In the genomic region with DNA sequence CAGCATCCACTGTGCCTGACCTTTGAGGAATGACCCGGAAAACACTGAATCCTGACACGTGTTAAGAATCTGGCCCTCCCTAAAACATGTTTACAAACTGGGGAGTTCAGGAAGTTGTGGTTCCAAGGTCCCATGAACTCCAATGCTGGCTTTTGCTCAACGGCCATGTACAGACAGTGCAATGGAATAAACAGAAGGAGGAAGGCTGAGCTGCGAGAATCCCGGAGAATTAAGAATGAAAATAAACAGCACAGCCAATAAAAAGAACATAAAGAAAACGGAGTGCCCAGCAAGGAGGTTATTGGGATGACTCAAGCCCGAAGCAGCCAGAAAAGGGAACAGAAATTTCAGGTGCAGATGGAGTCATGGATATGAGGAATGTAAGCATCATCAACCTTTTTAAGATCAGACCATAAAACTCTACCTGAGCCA, we compare ENCODE assay signal across 15 cellular contexts. TPM values are rescaled to one million over a fixed set of nuclear protein-coding genes. Genes with fewer than 3 reads are reported as not detected.
DNase-seq lines count a peak whose midpoint lies in the region; ATAC-seq and TF ChIP-seq lines count a peak whose summit lies in the region.
"Had no signal": no experiment of that assay in that cellular context is flagged by ENCODE, and none has a peak within 500 bp of the region (broad histone marks: within the 10 kb centered on the region; RNA-seq: fewer than 3 reads in every experiment).

No MANE protein-coding gene starts in this region.

- no peak overlapping the region for H2AFZ ChIP-seq in HCT116 (ENCODE audit: low read depth, low read length, poor library complexity, severe bottlenecking)

- POLR2A ChIA-PET in CD4-positive, alpha-beta memory T cell (lab: Charles Lee; ENCODE audit: partially characterized antibody) = interaction anchor here (1.1 to 87.2 kb wide), 3 partner anchors 5 to 1261 kb away, joined by 3 to 6015 read pairs (median 6015); a partner anchor contains a TSS
- POLR2A ChIA-PET in HCT116 (lab: Charles Lee) = no interaction called here

- H3K36me3 ChIP-seq in CD4-positive, alpha-beta memory T cell (ENCODE audit: insufficient read depth, low read length) = peaks cover 17% of the 10 kb centered on the region
- no peaks in the 10 kb centered on the region for H3K36me3 ChIP-seq in HCT116 (ENCODE audit: control insufficient read depth in 1 of 2, insufficient read depth in 2 of 2, low read length in 2 of 2)
- H3K36me3 ChIP-seq: esophagus muscularis mucosa, left ventricle myocardium inferior had no signal

- peaks cover 0 to 10% (median 0%) of the 10 kb centered on the region in 8 donors for H3K9me3 Mint-ChIP-seq in CD4-positive, alpha-beta memory T cell
- H3K9me3 Mint-ChIP-seq in activated naive CD8-positive, alpha-beta T cell (ENCODE audit: low read depth) = no peaks in the 10 kb centered on the region
- H3K9me3 Mint-ChIP-seq in mesothelial cell of epicardium (no peaks in the 10 kb centered on the region), Calu3 (ENCODE audit: low read depth, unreplicated experiment) (peaks cover 4% of the 10 kb centered on the region)
- H3K9me3 Mint-ChIP-seq: nephron had no signal

- TF ChIP-seq POLR2A in HCT116 (IDR thresholded peaks at IDR 0.05; ENCODE audit: borderline replicate concordance, extremely low read depth, insufficient read depth, insufficient read length) = no peak

- H3K36me3 Mint-ChIP-seq in CD4-positive, alpha-beta memory T cell = peaks cover 35 to 79% of the 10 kb centered on the region in 2 donors
- H3K36me3 Mint-ChIP-seq in activated naive CD8-positive, alpha-beta T cell = peaks cover 7% of the 10 kb centered on the region
- no peaks in the 10 kb centered on the region for H3K36me3 Mint-ChIP-seq in mesothelial cell of epicardium
- H3K36me3 Mint-ChIP-seq in Calu3 (ENCODE audit: insufficient read depth, unreplicated experiment) = no peaks in the 10 kb centered on the region

- BruUV-seq in HCT116 (replicated peaks; lab: Mats Ljungman, UMichigan) (no TSS peak), Calu3 (replicated peaks; lab: Mats Ljungman, UMichigan) (no TSS peak)

- no peaks in the 10 kb centered on the region for H3K9me3 ChIP-seq in CD4-positive, alpha-beta memory T cell (ENCODE audit: control insufficient read depth in 1 of 2, low read length in 2 of 2)
- H3K9me3 ChIP-seq in HCT116 (ENCODE audit: control insufficient read depth in 1 of 2, insufficient read depth in 1 of 2, low read depth in 1 of 2, low read length in 2 of 2) = no peaks in the 10 kb centered on the region

- H3K27me3 Mint-ChIP-seq in CD4-positive, alpha-beta memory T cell = no peaks in the 10 kb centered on the region
- no peaks in the 10 kb centered on the region for H3K27me3 Mint-ChIP-seq in activated naive CD8-positive, alpha-beta T cell
- no peaks in the 10 kb centered on the region for H3K27me3 Mint-ChIP-seq in mesothelial cell of epicardium (ENCODE audit: low read depth)
- peaks cover 13% of the 10 kb centered on the region for H3K27me3 Mint-ChIP-seq in Calu3 (ENCODE audit: unreplicated experiment)

- H3K4me3 Mint-ChIP-seq in CD4-positive, alpha-beta memory T cell = peak overlapping the region; percentile 86 to 99 (median 90)
- H3K4me3 Mint-ChIP-seq in activated naive CD8-positive, alpha-beta T cell = peak overlapping the region; percentile 88
- H3K4me3 Mint-ChIP-seq in mesothelial cell of epicardium = no peak overlapping the region
- no peak overlapping the region for H3K4me3 Mint-ChIP-seq in Calu3 (ENCODE audit: low read depth, unreplicated experiment)
- H3K4me3 Mint-ChIP-seq: nephron had no signal

- no peaks in the 10 kb centered on the region for H4K20me1 ChIP-seq in HCT116 (ENCODE audit: insufficient read depth)

- peak in 1 of 5 donors; percentile 34 for DNase-seq in CD4-positive, alpha-beta memory T cell
- no peak for DNase-seq in HCT116 (ENCODE audit: low read depth, low spot score)
- DNase-seq in mesothelial cell of epicardium (ENCODE audit: low spot score in 2 of 2, unreplicated experiment in 2 of 2) = no peak
- DNase-seq in Calu3 = no peak
- DNase-seq in globus pallidus (ENCODE audit: low spot score) = no peak
- DNase-seq in hypothalamus (lab: John Stamatoyannopoulos, UW) = no peak
- DNase-seq: activated CD4-positive, CD25-positive, alpha-beta regulatory T cell; activated gamma-delta T cell; left ventricle myocardium inferior; NCI-H1048; stimulated activated CD4-positive, alpha-beta T cell treated with anti-CD3 and anti-CD28 coated beads, Interleukin-4, amount 100 ng/mL, for 1 hour had no signal

- no peak for TF ChIP-seq RAD21 in HCT116 (IDR thresholded peaks at IDR 0.05; ENCODE audit: low read depth)

- H3K4me1 ChIP-seq in CD4-positive, alpha-beta memory T cell (ENCODE audit: insufficient read depth, low read length) = peaks cover 100% of the 10 kb centered on the region
- peaks cover 8 to 23% of the 10 kb centered on the region in 2 experiments; a peak in 3 of 4 replicates for H3K4me1 ChIP-seq in HCT116 (ENCODE audit: control insufficient read depth in 1 of 2, insufficient read depth in 2 of 2, low read length in 2 of 2)
- H3K4me1 ChIP-seq: esophagus muscularis mucosa, left ventricle myocardium inferior had no signal

- TF ChIP-seq CTCF in HCT116 (IDR thresholded peaks at IDR 0.05 in 2 of 3, conservative IDR thresholded peaks at IDR 0.05 in 1 of 3; ENCODE audit: borderline replicate concordance in 1 of 3, insufficient read depth in 1 of 3, low read depth in 2 of 3, low read length in 2 of 3) (no peak), mesothelial cell of epicardium (IDR thresholded peaks at IDR 0.05; ENCODE audit: unreplicated experiment) (no peak), Calu3 (IDR thresholded peaks at IDR 0.05; ENCODE audit: unreplicated experiment) (no peak)

- peaks cover 84 to 100% (median 92%) of the 10 kb centered on the region in 4 donors for H3K4me1 Mint-ChIP-seq in CD4-positive, alpha-beta memory T cell
- H3K4me1 Mint-ChIP-seq in activated naive CD8-positive, alpha-beta T cell (ENCODE audit: low read depth) = peaks cover 98% of the 10 kb centered on the region
- peaks cover 72% of the 10 kb centered on the region for H3K4me1 Mint-ChIP-seq in mesothelial cell of epicardium
- H3K4me1 Mint-ChIP-seq in Calu3 (ENCODE audit: low read depth, unreplicated experiment) = no peaks in the 10 kb centered on the region

- RAD21 ChIA-PET in HCT116 (lab: Charles Lee; ENCODE audit: low non-redundant PET in 1 of 2, low total read pairs in 2 of 2, uncharacterized antibody in 2 of 2, unreplicated experiment in 2 of 2) = no interaction called here

- H3K27ac Mint-ChIP-seq in CD4-positive, alpha-beta memory T cell = peak overlapping the region; percentile 98 to 99 (median 99)
- H3K27ac Mint-ChIP-seq in activated naive CD8-positive, alpha-beta T cell = peak overlapping the region; percentile 98
- peak overlapping the region; percentile 14 for H3K27ac Mint-ChIP-seq in mesothelial cell of epicardium
- H3K27ac Mint-ChIP-seq in Calu3 (ENCODE audit: unreplicated experiment) = no peak overlapping the region
- H3K27ac Mint-ChIP-seq: nephron had no signal

- ATAC-seq in HCT116 = peak; percentile 46; the same call in 1 of the 2 replicates

- H3K27me3 ChIP-seq in CD4-positive, alpha-beta memory T cell (ENCODE audit: insufficient read depth, low read length) = no peaks in the 10 kb centered on the region
- no peaks in the 10 kb centered on the region; the same call in 1 of the 2 replicates for H3K27me3 ChIP-seq in HCT116 (ENCODE audit: insufficient read depth, low read length)

- CTCF ChIA-PET in CD4-positive, alpha-beta memory T cell (lab: Charles Lee; ENCODE audit: partially characterized antibody) = interaction anchor here (1.4 to 12.8 kb wide), 5 partner anchors 7 to 1263 kb away, joined by 3 to 181 read pairs (median 9); no protein-coding TSS in a partner anchor
- CTCF ChIA-PET in HCT116 (lab: Charles Lee) = no interaction called here
- CTCF ChIA-PET in Calu3 (lab: Charles Lee) = no interaction called here

- H3K4me3 ChIP-seq in CD4-positive, alpha-beta memory T cell (ENCODE audit: low read length in 2 of 2) = peak overlapping the region; percentile 12 to 53
- H3K4me3 ChIP-seq in HCT116 (replicated peaks in 1 of 2; ENCODE audit: low read depth in 1 of 2, low read length in 2 of 2) = no peak overlapping the region
- H3K4me3 ChIP-seq: esophagus muscularis mucosa, left ventricle myocardium inferior had no signal

- H3K27ac ChIP-seq in CD4-positive, alpha-beta memory T cell (ENCODE audit: low read depth, low read length) = peak overlapping the region; percentile 98
- H3K27ac ChIP-seq in HCT116 (ENCODE audit: low read depth, low read length) = no peak overlapping the region
- H3K27ac ChIP-seq: C4-2B, esophagus muscularis mucosa, left ventricle myocardium inferior had no signal

- H3K79me2 ChIP-seq in HCT116 (ENCODE audit: insufficient read depth, low read length) = no peaks in the 10 kb centered on the region

- H3K4me2 ChIP-seq in HCT116 (ENCODE audit: low read length) = peak overlapping the region; percentile 40

- intact Hi-C loops in CD4-positive, alpha-beta memory T cell (cut with micrococcal nuclease) = no loop called here
- intact Hi-C loops in HCT116 (cut with micrococcal nuclease) (no loop called here), Calu3 (cut with micrococcal nuclease; ENCODE audit: unreplicated experiment) (no loop called here)

- H3K9ac ChIP-seq in HCT116 (ENCODE audit: low read length) = no peak overlapping the region

- no peaks in the 10 kb centered on the region for H3K9me2 ChIP-seq in HCT116 (ENCODE audit: insufficient read depth)

TF ChIP-seq in HCT116, 20 proteins besides CTCF, POLR2A, EP300 and RAD21 (continues in another document):
- TF ChIP-seq EGR1 (IDR thresholded peaks at IDR 0.05; ENCODE audit: low read depth) (no peak), YY1 (IDR thresholded peaks at IDR 0.05; ENCODE audit: extremely low read depth, insufficient replicate concordance, low read depth, low read length) (no peak)

RNA-seq across cellular contexts. Expression of a gene that starts 32.3 kb away (rescaled TPM):
- total RNA-seq in CD4-positive, alpha-beta memory T cell = 100 to 1,000 TPM; 163 to 165 TPM
- 10 to 100 TPM in 1 of 2 donors, 1 to 10 TPM in 1; 2.6 to 11.6 TPM for polyA plus RNA-seq in CD4-positive, alpha-beta memory T cell
- 1.1 TPM for total RNA-seq in HCT116 (2021; ENCODE audit: unreplicated experiment)
- 0.11 and 0.23 TPM in 2 replicates for polyA plus RNA-seq in HCT116 (2012)
- total RNA-seq in mesothelial cell of epicardium = 11.6 to 12.3 TPM (median 11.8 TPM) in 3 replicates
- total RNA-seq in Calu3 (2022) = 0.24 and 0.59 TPM in 2 replicates

Comparison
In these comparisons a context has a peak if more than half of its experiments do, and no peak if none do; other contexts are left out.
1. H3K4me3 ChIP-seq: peak in CD4-positive, alpha-beta memory T cell (2 of 2); none in HCT116 (0 of 2).
2. H3K4me3 Mint-ChIP-seq: peak in CD4-positive, alpha-beta memory T cell (8 of 8) and activated naive CD8-positive, alpha-beta T cell (single experiment); none in mesothelial cell of epicardium (single experiment) and Calu3 (single experiment).
3. RNA of a gene that starts 32.3 kb away (total RNA-seq): 163 to 165 TPM in CD4-positive, alpha-beta memory T cell; 11.6 to 12.3 TPM in mesothelial cell of epicardium, 1.1 TPM in HCT116 (single experiment) and 0.24 to 0.59 TPM in Calu3; every median in the first group is over 10 times any median in the second.